In the genomic region with DNA sequence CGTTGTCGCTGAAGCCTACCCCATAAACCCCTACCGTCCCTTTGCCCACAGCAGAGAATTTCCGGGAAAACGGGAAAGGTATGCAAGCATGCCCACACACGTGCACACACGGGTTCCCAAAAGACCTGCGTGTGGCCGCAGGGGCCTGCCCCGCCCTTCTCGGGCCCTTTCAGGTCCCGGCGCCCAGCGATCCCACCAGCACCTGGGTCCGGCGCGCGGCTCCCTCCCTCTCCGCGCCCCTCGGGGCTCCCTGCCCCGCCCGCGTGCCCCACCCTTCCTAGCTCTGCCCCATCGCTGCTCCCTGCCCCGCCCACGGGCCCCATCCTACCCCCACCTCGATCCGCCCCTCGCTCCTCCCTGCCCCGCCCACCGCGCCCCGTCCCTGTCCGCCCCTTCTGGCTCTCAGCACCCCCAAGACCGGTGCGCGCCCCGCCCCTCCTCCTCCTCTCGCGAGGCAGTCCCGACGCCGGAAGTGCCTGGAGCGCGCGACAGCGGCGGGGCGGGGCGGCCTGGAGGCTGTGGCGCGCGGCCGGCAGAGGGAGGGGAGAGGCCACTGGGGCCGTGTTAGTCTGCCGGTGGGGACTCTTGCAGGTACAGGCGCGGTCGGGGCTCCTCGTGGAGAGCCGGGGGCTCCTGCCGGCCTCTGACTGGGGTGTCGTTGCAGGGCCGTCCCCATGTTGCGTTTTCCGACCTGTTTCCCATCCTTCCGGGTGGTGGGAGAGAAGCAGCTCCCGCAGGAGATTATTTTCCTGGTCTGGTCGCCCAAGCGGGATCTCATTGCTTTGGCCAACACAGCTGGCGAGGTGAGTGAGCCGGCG, we compare ENCODE assay signal across 8 cellular contexts. TPM values are rescaled to one million over a fixed set of nuclear protein-coding genes. Genes with fewer than 3 reads are reported as not detected.
DNase-seq lines count a peak whose midpoint lies in the region; ATAC-seq, FAIRE-seq and TF ChIP-seq lines count a peak whose summit lies in the region.

A gene with protein sequence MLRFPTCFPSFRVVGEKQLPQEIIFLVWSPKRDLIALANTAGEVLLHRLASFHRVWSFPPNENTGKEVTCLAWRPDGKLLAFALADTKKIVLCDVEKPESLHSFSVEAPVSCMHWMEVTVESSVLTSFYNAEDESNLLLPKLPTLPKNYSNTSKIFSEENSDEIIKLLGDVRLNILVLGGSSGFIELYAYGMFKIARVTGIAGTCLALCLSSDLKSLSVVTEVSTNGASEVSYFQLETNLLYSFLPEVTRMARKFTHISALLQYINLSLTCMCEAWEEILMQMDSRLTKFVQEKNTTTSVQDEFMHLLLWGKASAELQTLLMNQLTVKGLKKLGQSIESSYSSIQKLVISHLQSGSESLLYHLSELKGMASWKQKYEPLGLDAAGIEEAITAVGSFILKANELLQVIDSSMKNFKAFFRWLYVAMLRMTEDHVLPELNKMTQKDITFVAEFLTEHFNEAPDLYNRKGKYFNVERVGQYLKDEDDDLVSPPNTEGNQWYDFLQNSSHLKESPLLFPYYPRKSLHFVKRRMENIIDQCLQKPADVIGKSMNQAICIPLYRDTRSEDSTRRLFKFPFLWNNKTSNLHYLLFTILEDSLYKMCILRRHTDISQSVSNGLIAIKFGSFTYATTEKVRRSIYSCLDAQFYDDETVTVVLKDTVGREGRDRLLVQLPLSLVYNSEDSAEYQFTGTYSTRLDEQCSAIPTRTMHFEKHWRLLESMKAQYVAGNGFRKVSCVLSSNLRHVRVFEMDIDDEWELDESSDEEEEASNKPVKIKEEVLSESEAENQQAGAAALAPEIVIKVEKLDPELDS (plus strand): TSS at position 510 of the 818 bp plus-strand sequence. CDS start 165 bp downstream, at position 675.

- H3K36me3 ChIP-seq in WERI-Rb-1 = peaks cover 8% of the 10 kb centered on the region
- H3K36me3 ChIP-seq in mammary epithelial cell (ENCODE audit: insufficient read depth, low read length) = peaks cover 8% of the 10 kb centered on the region
- H3K36me3 ChIP-seq in small intestine (ENCODE audit: control insufficient read depth in 2 of 2, insufficient read depth in 2 of 2, low read length in 2 of 2) = peaks cover 3 to 4% of the 10 kb centered on the region in 2 donors

- H3K79me2 ChIP-seq in mammary epithelial cell (ENCODE audit: insufficient read depth, low read length) = peaks cover 32% of the 10 kb centered on the region

- BruUV-seq in mammary epithelial cell (replicated peaks; lab: Mats Ljungman, UMichigan) = no TSS peak

- H4K20me1 ChIP-seq in mammary epithelial cell (ENCODE audit: insufficient read depth, low read length) = no peaks in the 10 kb centered on the region

- H3K27me3 ChIP-seq in WERI-Rb-1 (ENCODE audit: insufficient read depth, low read depth, severe bottlenecking) (no peaks in the 10 kb centered on the region), mammary epithelial cell (ENCODE audit: insufficient read depth, low read length) (no peaks in the 10 kb centered on the region), small intestine (ENCODE audit: control insufficient read depth in 2 of 2, insufficient read depth in 2 of 2, low read length in 2 of 2) (no peaks in the 10 kb centered on the region)

- H3K9me3 ChIP-seq in WERI-Rb-1 (ENCODE audit: severe bottlenecking) = no peaks in the 10 kb centered on the region
- no peaks in the 10 kb centered on the region for H3K9me3 ChIP-seq in mammary epithelial cell (replicated peaks; ENCODE audit: insufficient read depth, low read length)
- H3K9me3 ChIP-seq in small intestine (ENCODE audit: control insufficient read depth, low read depth) = no peaks in the 10 kb centered on the region

- dilution Hi-C loops in mammary epithelial cell (cut with HindIII; ENCODE audit: low sequenced_read_pairs) = no loop called here

- H3K4me1 ChIP-seq in mammary epithelial cell (ENCODE audit: insufficient read depth, low read length) (no peaks in the 10 kb centered on the region), small intestine (ENCODE audit: control insufficient read depth in 2 of 2, insufficient read depth in 1 of 2, low read depth in 1 of 2, low read length in 1 of 2) (peaks cover 3 to 4% of the 10 kb centered on the region in 2 donors)

- peak within 1 kb of the TSS; percentile 62 for H3K9ac ChIP-seq in mammary epithelial cell (ENCODE audit: insufficient read depth, low read length)

- peak within 1 kb of the TSS; percentile 85 for H2AFZ ChIP-seq in mammary epithelial cell (ENCODE audit: low read depth, low read length)

- ATAC-seq in GM18873 (IDR thresholded peaks at IDR 0.05; ENCODE audit: low FRiP score, unreplicated experiment) (peak; percentile 76), HG03135 (IDR thresholded peaks at IDR 0.05; ENCODE audit: unreplicated experiment) (peak; percentile 97)

- H3K27ac ChIP-seq in WERI-Rb-1 = peak within 1 kb of the TSS; percentile 85
- H3K27ac ChIP-seq in mammary epithelial cell (ENCODE audit: insufficient read depth, low read depth, low read length) = peak within 1 kb of the TSS; percentile 50
- peak within 1 kb of the TSS; percentile 59 to 81 for H3K27ac ChIP-seq in small intestine (ENCODE audit: low read depth in 1 of 2, low read length in 1 of 2)

- WGBS in mammary epithelial cell (ENCODE audit: low coverage, missing lambda C conversion rate) = 0% methylated on average over 21 of the region's 74 CpGs
- WGBS in small intestine, 3 donors = 0% methylated on average over 42 to 74 of the region's 74 CpGs

- no peak for FAIRE-seq in small intestine (lab: Jason Lieb, UNC)

- DNase-seq in ACHN (peak; percentile 92), NCI-H2227 (lab: John Stamatoyannopoulos, UW; ENCODE audit: unreplicated experiment) (peak; percentile 91), WERI-Rb-1 (peak; percentile 99), mammary epithelial cell (peak; percentile 91), iPS-NIHi11 (ENCODE audit: low spot score) (peak; percentile 98), small intestine (peak; percentile 95)

- H3K4me3 ChIP-seq in WERI-Rb-1 (ENCODE audit: low read depth, low read length) = peak within 1 kb of the TSS; percentile 89
- peak within 1 kb of the TSS; percentile 56 to 96 (median 74) for H3K4me3 ChIP-seq in mammary epithelial cell (replicated peaks in 1 of 3; ENCODE audit: insufficient read depth in 1 of 3, low read depth in 2 of 3, low read length in 3 of 3)
- H3K4me3 ChIP-seq in small intestine (ENCODE audit: low read depth in 1 of 2, low read length in 2 of 2) = peak within 1 kb of the TSS; percentile 85 to 95

- peak within 1 kb of the TSS; percentile 78 for H3K4me2 ChIP-seq in mammary epithelial cell (ENCODE audit: insufficient read depth, low read depth, low read length)

- CTCF ChIA-PET in mammary epithelial cell (lab: Charles Lee; ENCODE audit: low non-redundant PET) = interaction anchor here (0.6 to 0.7 kb wide), 3 partner anchors 65 to 232 kb away, joined by 3 to 4 read pairs (median 4); no protein-coding TSS in a partner anchor

- in situ Hi-C loops in ACHN (cut with HindIII; ENCODE audit: low pct_ligation_motif_present, low pct_unique_long_range_greater_than_20kb, low sequenced_read_pairs) = no loop called here
- in situ Hi-C loops in mammary epithelial cell (cut with MboI; ENCODE audit: low sequenced_read_pairs in 2 of 2) = no loop called here

- intact Hi-C loops in mammary epithelial cell (cut with micrococcal nuclease) = no loop called here

- TF ChIP-seq CTCF in WERI-Rb-1 (IDR thresholded peaks at IDR 0.05; ENCODE audit: low read depth, low read length) = no peak
- peak in 1 of 2 donors; percentile 10 for TF ChIP-seq CTCF in mammary epithelial cell (conservative IDR thresholded peaks at IDR 0.05 in 1 of 2, IDR thresholded peaks at IDR 0.05 in 1 of 2; ENCODE audit: extremely low read depth in 1 of 2, insufficient read depth in 1 of 2, low read depth in 1 of 2, low read length in 2 of 2)

RNA-seq across cellular contexts. Expression of the gene that starts here (rescaled TPM):
- total RNA-seq in mammary epithelial cell = 10 to 100 TPM; 22.3 to 28.1 TPM
- polyA plus RNA-seq in mammary epithelial cell (9.5 TPM), small intestine (10 to 100 TPM; 15.8 to 25.0 (median 16.5) TPM)
- polyA minus RNA-seq in mammary epithelial cell = 13.1 TPM

Comparison
In these comparisons a context has a peak if more than half of its experiments do, and no peak if none do; other contexts are left out.
1. Peak in every context shown above with its lines: DNase-seq, ATAC-seq, H3K4me3 ChIP-seq and H3K27ac ChIP-seq.